ENCODE assay signal across 12 cellular contexts in the genomic region with DNA sequence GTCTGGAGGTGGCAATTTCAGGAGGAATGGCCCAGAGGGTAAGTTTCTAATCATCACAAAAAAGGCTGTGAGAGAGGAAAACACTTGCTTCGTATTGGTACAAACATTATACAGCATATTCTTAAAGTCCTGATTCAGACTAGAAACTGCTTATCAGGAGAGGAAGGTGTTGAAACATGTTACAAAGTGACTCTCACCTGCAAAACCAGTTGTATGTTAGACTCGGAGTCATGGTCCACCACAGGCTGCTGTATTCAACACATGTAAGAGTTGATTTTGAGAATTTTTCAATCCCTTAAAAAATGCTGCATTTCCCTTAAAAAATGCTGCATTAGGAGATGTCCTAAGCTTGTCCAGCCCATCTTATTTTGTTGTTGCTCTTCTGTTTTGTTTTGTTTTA.
A peak's percentile ranks its signal among the peaks of the same experiment; 100 is the strongest.
DNase-seq lines count a peak whose midpoint lies in the region; ATAC-seq and TF ChIP-seq lines count a peak whose summit lies in the region.
"Had no signal": no experiment of that assay in that cellular context is flagged by ENCODE, and none has a peak within 500 bp of the region (broad histone marks: within the 10 kb centered on the region; RNA-seq: fewer than 3 reads in every experiment).

No MANE protein-coding gene starts in this region.

- H3K36me3 ChIP-seq in fibroblast of lung (ENCODE audit: control insufficient read depth, insufficient read depth, low read length), result no peaks in the 10 kb centered on the region
- H3K36me3 ChIP-seq in spleen, result peaks cover 0 to 26% (median 2%) of the 10 kb centered on the region in 6 donors
- no peaks in the 10 kb centered on the region for H3K36me3 ChIP-seq in H7 (replicated peaks; ENCODE audit: control insufficient read depth, insufficient read depth, low read length)

- no peak overlapping the region for H3K4me3 ChIP-seq in fibroblast of lung (replicated peaks in 1 of 4; ENCODE audit: control extremely low read depth in 1 of 4, insufficient read depth in 1 of 4, low read depth in 3 of 4, low read length in 4 of 4)
- H3K4me3 ChIP-seq in spleen, result no peak overlapping the region
- no peak overlapping the region for H3K4me3 ChIP-seq in H7 (ENCODE audit: insufficient read depth, low read depth, low read length)
- H3K4me3 ChIP-seq: lower lobe of right lung had no signal

- peak overlapping the region; percentile 77 for H3K27ac ChIP-seq in fibroblast of lung (ENCODE audit: insufficient read depth, low read length)
- H3K27ac ChIP-seq in spleen, result peak overlapping the region; percentile 30 to 97 (median 77)

- no peak overlapping the region for H3K4me2 ChIP-seq in fibroblast of lung (ENCODE audit: extremely low read depth, insufficient read depth, low read length)

- H3K4me1 ChIP-seq in fibroblast of lung (ENCODE audit: control insufficient read depth, extremely low read depth, insufficient read depth, low read length), result peaks cover 39% of the 10 kb centered on the region
- peaks cover 39 to 100% (median 88%) of the 10 kb centered on the region in 6 donors for H3K4me1 ChIP-seq in spleen

- H3K9ac ChIP-seq in fibroblast of lung (ENCODE audit: insufficient read depth, low read length), result no peak overlapping the region

- H3K27ac Mint-ChIP-seq in T-helper 2 cell treated with Interferon-gamma antibody and Interleukin-4, amounts not matched to agents 5 μg/mL and 100 μg/mL, for 36 hours, result peak overlapping the region; percentile 88
- peak overlapping the region; percentile 100 for H3K27ac Mint-ChIP-seq in T-helper 17 cell

- peak overlapping the region; percentile 40 for H3K4me3 Mint-ChIP-seq in T-helper 2 cell treated with Interferon-gamma antibody and Interleukin-4, amounts not matched to agents 5 μg/mL and 100 μg/mL, for 36 hours
- H3K4me3 Mint-ChIP-seq in T-helper 17 cell, result peak overlapping the region; percentile 61

- 55 to 69% (median 65%) methylated on average over 2 of the region's 2 CpGs for WGBS in spleen, 5 donors

- no peaks in the 10 kb centered on the region for H3K79me2 ChIP-seq in fibroblast of lung (ENCODE audit: control insufficient read depth, insufficient read depth, low read length)

- no peaks in the 10 kb centered on the region for H3K27me3 Mint-ChIP-seq in T-helper 2 cell treated with Interferon-gamma antibody and Interleukin-4, amounts not matched to agents 5 μg/mL and 100 μg/mL, for 36 hours (ENCODE audit: low read depth)
- no peaks in the 10 kb centered on the region for H3K27me3 Mint-ChIP-seq in T-helper 17 cell

- intact Hi-C loops in spleen (cut with DNase I; ENCODE audit: low total_unique reads), result no loop called here

- ATAC-seq in T-helper 17 cell (no peak), GM19467 (IDR thresholded peaks at IDR 0.05; ENCODE audit: unreplicated experiment) (no peak)
- ATAC-seq: HCT116 had no signal

- H3K36me3 Mint-ChIP-seq in T-helper 2 cell treated with Interferon-gamma antibody and Interleukin-4, amounts not matched to agents 5 μg/mL and 100 μg/mL, for 36 hours (ENCODE audit: low read depth), result peaks cover 65% of the 10 kb centered on the region
- H3K36me3 Mint-ChIP-seq in T-helper 17 cell (ENCODE audit: low read depth), result no peaks in the 10 kb centered on the region

- no peaks in the 10 kb centered on the region for H3K9me3 Mint-ChIP-seq in T-helper 2 cell treated with Interferon-gamma antibody and Interleukin-4, amounts not matched to agents 5 μg/mL and 100 μg/mL, for 36 hours

- no peak for DNase-seq in T-helper 2 cell treated with Interferon-gamma antibody and Interleukin-4, amounts not matched to agents 5 μg/mL and 100 μg/mL, for 36 hours (ENCODE audit: low spot score)
- DNase-seq in T-helper 2 cell, result no peak
- no peak for DNase-seq in T-helper 17 cell
- no peak for DNase-seq in fibroblast of lung (ENCODE audit: low read depth in 2 of 2)
- no peak for DNase-seq in spleen
- no peak for DNase-seq in SHP77 (lab: John Stamatoyannopoulos, UW)
- DNase-seq in H7, result no peak
- DNase-seq: ACHN, lower lobe of right lung, MM.1S had no signal

- no peak overlapping the region for H2AFZ ChIP-seq in fibroblast of lung (ENCODE audit: low read length)

- no peak for TF ChIP-seq POLR2A in spleen (IDR thresholded peaks at IDR 0.05)

- H3K27me3 ChIP-seq in fibroblast of lung (ENCODE audit: control insufficient read depth, insufficient read depth, low read length) (no peaks in the 10 kb centered on the region), spleen (replicated peaks in 1 of 7) (no peaks in the 10 kb centered on the region), H7 (ENCODE audit: control insufficient read depth, insufficient read depth, low read length) (no peaks in the 10 kb centered on the region)

- TF ChIP-seq CTCF in fibroblast of lung (conservative IDR thresholded peaks at IDR 0.05 in 1 of 2, IDR thresholded peaks at IDR 0.05 in 1 of 2; ENCODE audit: low read depth in 1 of 2, low read length in 2 of 2), result no peak
- TF ChIP-seq CTCF in spleen (IDR thresholded peaks at IDR 0.05 in 8 of 11, conservative IDR thresholded peaks at IDR 0.05 in 3 of 11), result no peak

- peaks cover 87% of the 10 kb centered on the region for H3K4me1 Mint-ChIP-seq in T-helper 2 cell treated with Interferon-gamma antibody and Interleukin-4, amounts not matched to agents 5 μg/mL and 100 μg/mL, for 36 hours (ENCODE audit: low read depth)
- H3K4me1 Mint-ChIP-seq in T-helper 17 cell, result peaks cover 74% of the 10 kb centered on the region

- H3K9me3 ChIP-seq in T-helper 17 cell (ENCODE audit: control insufficient read depth, low read length, poor library complexity, severe bottlenecking) (no peaks in the 10 kb centered on the region), fibroblast of lung (ENCODE audit: control insufficient read depth, insufficient read depth, low read depth, low read length) (no peaks in the 10 kb centered on the region), spleen (no peaks in the 10 kb centered on the region)
- H3K9me3 ChIP-seq: lower lobe of right lung had no signal

- no peaks in the 10 kb centered on the region for H4K20me1 ChIP-seq in fibroblast of lung (ENCODE audit: control insufficient read depth, extremely low read depth, insufficient read depth, low read length)
